Comparison of ENCODE assay signal across 2 cellular contexts in genomic region chr22:50119169-50119767, GRCh38.
TF ChIP-seq lines count a peak whose summit lies in the region.

No MANE protein-coding gene starts in this region.

TF ChIP-seq in IMR-90, 13 proteins besides CTCF, POLR2A, EP300 and RAD21:
- TF ChIP-seq RCOR1 (IDR thresholded peaks at IDR 0.05; ENCODE audit: insufficient replicate concordance, low read length): no peak

TF ChIP-seq in endothelial cell of umbilical vein, 7 proteins besides CTCF, POLR2A, EP300 and RAD21:
- TF ChIP-seq EZH2 (IDR thresholded peaks at IDR 0.05; ENCODE audit: borderline replicate concordance, low read depth, low read length, severe bottlenecking) (no peak), GATA2 (IDR thresholded peaks at IDR 0.05; ENCODE audit: insufficient read depth, insufficient read length, low read depth, low read length) (no peak), FOS (IDR thresholded peaks at IDR 0.05; ENCODE audit: borderline replicate concordance, insufficient read depth, low read length) (no peak), MYC (IDR thresholded peaks at IDR 0.05; ENCODE audit: low read depth, low read length) (no peak), MAX (IDR thresholded peaks at IDR 0.05; ENCODE audit: insufficient read depth, insufficient read length) (no peak), POLR2AphosphoS5 (IDR thresholded peaks at IDR 0.05; ENCODE audit: insufficient read depth, low read depth, low read length) (no peak), JUN (IDR thresholded peaks at IDR 0.05; ENCODE audit: borderline replicate concordance, insufficient read depth, insufficient read length, low read depth) (no peak)
